In the genomic region with DNA sequence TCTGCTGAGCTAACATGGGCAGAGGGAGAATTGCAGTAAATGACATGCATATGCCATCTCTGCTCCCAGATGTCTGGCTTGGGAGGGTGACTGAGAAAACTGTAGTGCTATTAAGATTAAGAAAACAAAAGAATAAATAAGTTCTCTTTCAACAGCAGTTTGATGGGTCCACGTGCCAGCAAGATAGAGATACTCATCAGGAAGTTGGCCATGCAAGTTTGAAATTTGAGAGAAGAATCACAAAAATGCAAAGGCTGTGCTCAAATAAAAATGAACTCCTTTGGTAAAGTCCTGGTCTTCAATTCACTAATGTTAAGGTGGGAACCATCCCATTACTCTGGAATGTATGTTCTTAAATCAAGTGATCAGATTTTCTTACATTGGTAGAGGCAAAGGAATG, we compare ENCODE assay signal across 14 cellular contexts. TPM values are rescaled to one million over a fixed set of nuclear protein-coding genes. Genes with fewer than 3 reads are reported as not detected.
DNase-seq lines count a peak whose midpoint lies in the region; TF ChIP-seq lines count a peak whose summit lies in the region.
"Had no signal": no experiment of that assay in that cellular context is flagged by ENCODE, and none has a peak within 500 bp of the region (broad histone marks: within the 10 kb centered on the region; RNA-seq: fewer than 3 reads in every experiment).

No MANE protein-coding gene starts in this region.

- no peak overlapping the region for H4K5ac ChIP-seq in mesendoderm (ENCODE audit: low read length)

- no peak overlapping the region for H2BK120ac ChIP-seq in mesendoderm (ENCODE audit: low read depth, low read length)

- DNase-seq in CD14-positive monocyte (ENCODE audit: low spot score) (no peak), Karpas-422 (no peak), choroid plexus epithelial cell (ENCODE audit: low read depth) (peak; percentile 26), osteocyte (ENCODE audit: extremely low spot score, unreplicated experiment) (no peak), mesendoderm (no peak), superior temporal gyrus (ENCODE audit: extremely low spot score) (no peak), WERI-Rb-1 (no peak)
- DNase-seq: COR-L47; NCI-H187 treated with DMSO at 0.1 percent for 48 hours; NK-92 treated with Interleukin-12 subunit alpha and Interleukin-12 subunit beta, amount 100 ng/mL, for 24 hours; SIG-M5 had no signal

- no CpG with 5 or more reads among the region's 1 CpG for WGBS in mesendoderm (ENCODE audit: extremely low coverage, insufficient coverage, low lambda C conversion rate)

- H3K4me1 ChIP-seq in Karpas-422 (ENCODE audit: low read length) = peaks cover 62% of the 10 kb centered on the region
- H3K4me1 ChIP-seq in mesendoderm (ENCODE audit: control insufficient read depth, low read depth, low read length) = no peaks in the 10 kb centered on the region
- H3K4me1 ChIP-seq: A549 had no signal

- H3K4me1 Mint-ChIP-seq in CD14-positive monocyte (peaks cover 31% of the 10 kb centered on the region), osteocyte (ENCODE audit: unreplicated experiment) (peaks cover 25% of the 10 kb centered on the region)

- H3K36me3 ChIP-seq in Karpas-422 (ENCODE audit: insufficient read depth, low read length) (peaks cover 68% of the 10 kb centered on the region), mesendoderm (ENCODE audit: control insufficient read depth, insufficient read depth, low read length) (no peaks in the 10 kb centered on the region), WERI-Rb-1 (peaks cover 81% of the 10 kb centered on the region)

- H3K36me3 Mint-ChIP-seq in CD14-positive monocyte = peaks cover 61 to 63% of the 10 kb centered on the region in 2 donors
- H3K36me3 Mint-ChIP-seq in osteocyte (ENCODE audit: unreplicated experiment) = peaks cover 23% of the 10 kb centered on the region

- H3K9me3 Mint-ChIP-seq in CD14-positive monocyte (no peaks in the 10 kb centered on the region), osteocyte (ENCODE audit: unreplicated experiment) (no peaks in the 10 kb centered on the region)

- H3K23ac ChIP-seq in mesendoderm (ENCODE audit: low read length) = no peak overlapping the region

- peaks cover 2% of the 10 kb centered on the region for H3K79me1 ChIP-seq in mesendoderm (ENCODE audit: low read length)

- no peaks in the 10 kb centered on the region for H4K20me1 ChIP-seq in Karpas-422 (ENCODE audit: insufficient read depth, low read depth, low read length)

- H3K9me2 ChIP-seq in Karpas-422 (replicated peaks; ENCODE audit: insufficient read depth, low read length) = no peaks in the 10 kb centered on the region

- H2BK5ac ChIP-seq in mesendoderm (ENCODE audit: low read length) = no peak overlapping the region

- no peak overlapping the region for H4K8ac ChIP-seq in mesendoderm (ENCODE audit: low read depth, low read length)

- H3K27ac Mint-ChIP-seq in CD14-positive monocyte = peak overlapping the region in 4 of 7 donors; percentile 16 to 82 (median 70)
- H3K27ac Mint-ChIP-seq in osteocyte (ENCODE audit: unreplicated experiment) = peak overlapping the region; percentile 24

- H3K27ac ChIP-seq in Karpas-422 (ENCODE audit: low read length) = peak overlapping the region; percentile 74
- no peak overlapping the region for H3K27ac ChIP-seq in mesendoderm (ENCODE audit: low read depth, low read length)
- no peak overlapping the region for H3K27ac ChIP-seq in WERI-Rb-1
- H3K27ac ChIP-seq: A549, C4-2B had no signal

- H3K56ac ChIP-seq in mesendoderm (ENCODE audit: low read length) = no peak overlapping the region

- H3K4me3 ChIP-seq in Karpas-422 (ENCODE audit: low read length) (no peak overlapping the region), choroid plexus epithelial cell (ENCODE audit: low read depth, low read length) (no peak overlapping the region), mesendoderm (ENCODE audit: low read length) (no peak overlapping the region), WERI-Rb-1 (ENCODE audit: low read depth, low read length) (no peak overlapping the region)
- H3K4me3 ChIP-seq: A549, HAP-1 had no signal

- H3K9ac ChIP-seq in Karpas-422 (ENCODE audit: low read length) (0 out of 2 replicates have a peak overlapping the region, but pooled peaks have one; percentile 6), mesendoderm (ENCODE audit: low read length) (no peak overlapping the region)

- no peak overlapping the region for H2AK5ac ChIP-seq in mesendoderm (ENCODE audit: low read length)

- H3K18ac ChIP-seq in mesendoderm (ENCODE audit: low read length) = no peak overlapping the region

- peaks cover 89% of the 10 kb centered on the region for H3K79me2 ChIP-seq in Karpas-422 (ENCODE audit: low read length)
- peaks cover 19% of the 10 kb centered on the region for H3K79me2 ChIP-seq in mesendoderm (ENCODE audit: control insufficient read depth, insufficient read depth, low read length)

- H3K4ac ChIP-seq in mesendoderm (ENCODE audit: low read depth, low read length) = no peak overlapping the region

- intact Hi-C loops in CD14-positive monocyte (cut with micrococcal nuclease) = no loop called here

- H3K9me3 ChIP-seq in Karpas-422 (ENCODE audit: low read length) (no peaks in the 10 kb centered on the region), WERI-Rb-1 (ENCODE audit: severe bottlenecking) (no peaks in the 10 kb centered on the region)
- H3K9me3 ChIP-seq: A549, HAP-1 had no signal

- H3K27me3 ChIP-seq in Karpas-422 (ENCODE audit: low read length) = no peaks in the 10 kb centered on the region
- H3K27me3 ChIP-seq in mesendoderm (ENCODE audit: insufficient read depth, low read length, poor library complexity) = no peaks in the 10 kb centered on the region
- no peaks in the 10 kb centered on the region for H3K27me3 ChIP-seq in WERI-Rb-1 (ENCODE audit: insufficient read depth, low read depth, severe bottlenecking)

- H3K27me3 Mint-ChIP-seq in CD14-positive monocyte (ENCODE audit: low read depth in 3 of 3) = no peaks in the 10 kb centered on the region
- no peaks in the 10 kb centered on the region for H3K27me3 Mint-ChIP-seq in osteocyte (ENCODE audit: unreplicated experiment)

- no peak overlapping the region for H3K4me3 Mint-ChIP-seq in CD14-positive monocyte
- H3K4me3 Mint-ChIP-seq in osteocyte (ENCODE audit: unreplicated experiment) = no peak overlapping the region

- H2AFZ ChIP-seq in Karpas-422 (ENCODE audit: low read length) = no peak overlapping the region

- no peak overlapping the region for H2BK15ac ChIP-seq in mesendoderm (replicated peaks; ENCODE audit: low read depth)

- H3K4me2 ChIP-seq in Karpas-422 (ENCODE audit: low read depth, low read length, poor library complexity, severe bottlenecking) = peak overlapping the region; percentile 51
- no peak overlapping the region for H3K4me2 ChIP-seq in mesendoderm (ENCODE audit: low read length)
- H3K4me2 ChIP-seq: A549 had no signal

- TF ChIP-seq CTCF in CD14-positive monocyte (IDR thresholded peaks at IDR 0.05) = no peak
- no peak for TF ChIP-seq CTCF in choroid plexus epithelial cell (conservative IDR thresholded peaks at IDR 0.05; ENCODE audit: low read depth, low read length)
- no peak for TF ChIP-seq CTCF in osteocyte (IDR thresholded peaks at IDR 0.05)
- no peak for TF ChIP-seq CTCF in WERI-Rb-1 (IDR thresholded peaks at IDR 0.05; ENCODE audit: low read depth, low read length)

RNA-seq across cellular contexts. Expression of a gene that starts 7.1 kb away (rescaled TPM):
- polyA plus RNA-seq in CD14-positive monocyte = 10 to 100 TPM in 1 of 2 donors, 1 to 10 TPM in 1; 3.6 to 10.6 TPM
- total RNA-seq in Karpas-422 (2014; rRNA removed; shearing (Covaris generic); ENCODE audit: low replicate concordance) = 30.7 and 41.1 TPM in 2 replicates
- 13.4 and 15.5 TPM in 2 replicates for total RNA-seq in osteocyte
- polyA plus RNA-seq in mesendoderm (2013, experiment 1 of 2) = 16.0 TPM
- 17.8 TPM for polyA plus RNA-seq in mesendoderm (2013, experiment 2 of 2)
